26 cellular contexts compared by ENCODE assay signal in genomic region chr2:102940684-102941083, GRCh38.
"Had no signal": no experiment of that assay in that cellular context is flagged by ENCODE, and none has a peak within 500 bp of the region (broad histone marks: within the 10 kb centered on the region; RNA-seq: fewer than 3 reads in every experiment).

No MANE protein-coding gene starts in this region.

- ATAC-seq: activated CD8-positive, alpha-beta memory T cell treated with anti-CD3 and anti-CD28 coated beads, Interleukin-2, amount 10 ng/mL, durations not matched to agents 7 days and 5 days; activated naive CD4-positive, alpha-beta T cell treated with anti-CD3 and anti-CD28 coated beads, Interleukin-2, amount 50 U/mL, for 72 hours; activated naive CD8-positive, alpha-beta T cell treated with anti-CD3 and anti-CD28 coated beads, Interleukin-2, amount 50 U/mL, for 24 hours; activated T-cell treated with anti-CD3 and anti-CD28 coated beads, Interleukin-2, amount 50 U/mL, for 4 hours; body of pancreas; WTC11 had no signal

- DNase-seq: activated CD4-positive, alpha-beta T cell treated with anti-CD3 and anti-CD28 coated beads for 48 hours; activated CD4-positive, alpha-beta T cell treated with anti-CD3 and anti-CD28 coated beads, Interleukin-2, amount 50 U/mL, for 48 hours; activated CD4-positive, CD25-positive, alpha-beta regulatory T cell treated with anti-CD3 and anti-CD28 coated beads, Interleukin-2, amount 50 U/mL, for 72 hours; activated CD8-positive, alpha-beta memory T cell treated with anti-CD3 and anti-CD28 coated beads, Interleukin-2, amount 10 ng/mL, durations not matched to agents 7 days and 5 days; activated effector memory CD4-positive, alpha-beta T cell treated with anti-CD3 and anti-CD28 coated beads, Interleukin-2, amount 50 U/mL, for 16 hours; activated naive CD4-positive, alpha-beta T cell treated with Interleukin-2 at 50 U/mL for 16 hours; activated naive CD8-positive, alpha-beta T cell treated with anti-CD3 and anti-CD28 coated beads, Interleukin-2, amount 50 U/mL, for 24 hours; activated T-cell treated with anti-CD3 and anti-CD28 coated beads, Interleukin-2, amount 50 U/mL, for 4 hours; amniotic stem cell; body of pancreas; KG1; NCI-H1092; NCI-H1417; NCI-H1930; NCI-H2107; NCI-H2171 treated with DMSO at 0.1 percent for 48 hours; NCI-H226; NCI-H510A; NK-92 treated with Interleukin-12 subunit alpha and Interleukin-12 subunit beta, amount 100 ng/mL, for 24 hours; Peyer's patch; Right ventricle myocardium superior; SJCRH30; SK-N-SH; T-helper 1 cell had no signal
